8 cellular contexts compared by ENCODE assay signal in genomic region chr17:76385892-76386786, GRCh38. TPM values are rescaled to one million over a fixed set of nuclear protein-coding genes. Genes with fewer than 3 reads are reported as not detected.
DNase-seq lines count a peak whose midpoint lies in the region; ATAC-seq and TF ChIP-seq lines count a peak whose summit lies in the region.

No MANE protein-coding gene starts in this region.

- H3K9me3 Mint-ChIP-seq in activated naive CD8-positive, alpha-beta T cell (ENCODE audit: low read depth): no peaks in the 10 kb centered on the region

- no peaks in the 10 kb centered on the region for H3K36me3 Mint-ChIP-seq in activated naive CD8-positive, alpha-beta T cell

- no peaks in the 10 kb centered on the region for H3K9me3 ChIP-seq in heart left ventricle

- H3K27ac Mint-ChIP-seq in activated naive CD8-positive, alpha-beta T cell: peak overlapping the region; percentile 22

- H3K27me3 ChIP-seq in heart left ventricle: no peaks in the 10 kb centered on the region

- H3K4me3 ChIP-seq in LNCaP clone FGC (ENCODE audit: low read depth, low read length) (peak overlapping the region; percentile 56), heart left ventricle (peak overlapping the region in 11 of 12 donors; percentile 58 to 76 (median 66)), skeletal muscle cell (ENCODE audit: low read depth, low read length) (peak overlapping the region; percentile 71)

- ATAC-seq in heart left ventricle (peak in 3 of 4 donors; percentile 23 to 46 (median 37)), GM19463 (IDR thresholded peaks at IDR 0.05; ENCODE audit: unreplicated experiment) (no peak)

- H3K4me3 Mint-ChIP-seq in activated naive CD8-positive, alpha-beta T cell: peak overlapping the region; percentile 69

- peaks cover 0 to 50% (median 32%) of the 10 kb centered on the region in 12 donors for H3K4me1 ChIP-seq in heart left ventricle

- peaks cover 0 to 22% (median 14%) of the 10 kb centered on the region in 9 donors for H3K36me3 ChIP-seq in heart left ventricle

- peak; percentile 91 for DNase-seq in EL
- no peak for DNase-seq in LNCaP clone FGC (ENCODE audit: low read depth)
- DNase-seq in SW480 (ENCODE audit: low spot score): peak; percentile 66
- peak; percentile 81 to 91 (median 83) for DNase-seq in heart left ventricle
- no peak for DNase-seq in skeletal muscle cell (ENCODE audit: low read depth)
- DNase-seq in globus pallidus (ENCODE audit: low spot score): no peak

- H3K4me1 Mint-ChIP-seq in activated naive CD8-positive, alpha-beta T cell (ENCODE audit: low read depth): peaks cover 10% of the 10 kb centered on the region

- intact Hi-C loops in heart left ventricle (cut with DNase I): loop anchor here in 4 of 10 donors (5.0 kb wide), 2 partner anchors 34 to 79 kb away; partner anchors contain the start of genes PRPSAP1 (in 2 of the 4) and QRICH2 (in 2 of the 4)

- H3K27ac ChIP-seq in heart left ventricle: peak overlapping the region in 9 of 12 donors; percentile 21 to 95 (median 84)

- H3K27me3 Mint-ChIP-seq in activated naive CD8-positive, alpha-beta T cell: no peaks in the 10 kb centered on the region

- WGBS in heart left ventricle, 4 donors: 20 to 28% (median 24%) methylated on average over 32 to 52 of the region's 52 CpGs

- peak; percentile 73 for TF ChIP-seq CTCF in LNCaP clone FGC (IDR thresholded peaks at IDR 0.05; ENCODE audit: control insufficient read depth, extremely low read depth, insufficient read depth)
- TF ChIP-seq CTCF in heart left ventricle (IDR thresholded peaks at IDR 0.05): peak; percentile 71 to 95 (median 88)

- no peak for TF ChIP-seq POLR2A in heart left ventricle (IDR thresholded peaks at IDR 0.05)

RNA-seq across cellular contexts. Expression of gene SPHK1, which starts 1.7 kb away (rescaled TPM):
- total RNA-seq in heart left ventricle: 10 to 100 TPM in 3 of 9 donors, 1 to 10 TPM in 6; 2.6 to 13.8 (median 4.6) TPM
- polyA plus RNA-seq in heart left ventricle: 10 to 100 TPM in 1 of 2 donors, 1 to 10 TPM in 1; 2.6 to 20.5 TPM

RNA-seq across cellular contexts. Expression of gene PRPSAP1, which starts 32.4 kb away (rescaled TPM):
- 10 to 100 TPM; 28.2 to 39.7 (median 30.9) TPM for total RNA-seq in heart left ventricle
- 10 to 100 TPM; 22.7 to 36.1 TPM for polyA plus RNA-seq in heart left ventricle

Comparison
In these comparisons a context has a peak if more than half of its experiments do, and no peak if none do; other contexts are left out.
1. DNase-seq: peak in EL (single experiment), SW480 (single experiment) and heart left ventricle (5 of 5); none in LNCaP clone FGC (single experiment), skeletal muscle cell (single experiment) and globus pallidus (single experiment).
2. Peak in every context shown above with its lines, with median percentiles within 50 percentile points of each other: H3K4me3 ChIP-seq.